Comparison of ENCODE assay signal across 20 cellular contexts in the genomic region with DNA sequence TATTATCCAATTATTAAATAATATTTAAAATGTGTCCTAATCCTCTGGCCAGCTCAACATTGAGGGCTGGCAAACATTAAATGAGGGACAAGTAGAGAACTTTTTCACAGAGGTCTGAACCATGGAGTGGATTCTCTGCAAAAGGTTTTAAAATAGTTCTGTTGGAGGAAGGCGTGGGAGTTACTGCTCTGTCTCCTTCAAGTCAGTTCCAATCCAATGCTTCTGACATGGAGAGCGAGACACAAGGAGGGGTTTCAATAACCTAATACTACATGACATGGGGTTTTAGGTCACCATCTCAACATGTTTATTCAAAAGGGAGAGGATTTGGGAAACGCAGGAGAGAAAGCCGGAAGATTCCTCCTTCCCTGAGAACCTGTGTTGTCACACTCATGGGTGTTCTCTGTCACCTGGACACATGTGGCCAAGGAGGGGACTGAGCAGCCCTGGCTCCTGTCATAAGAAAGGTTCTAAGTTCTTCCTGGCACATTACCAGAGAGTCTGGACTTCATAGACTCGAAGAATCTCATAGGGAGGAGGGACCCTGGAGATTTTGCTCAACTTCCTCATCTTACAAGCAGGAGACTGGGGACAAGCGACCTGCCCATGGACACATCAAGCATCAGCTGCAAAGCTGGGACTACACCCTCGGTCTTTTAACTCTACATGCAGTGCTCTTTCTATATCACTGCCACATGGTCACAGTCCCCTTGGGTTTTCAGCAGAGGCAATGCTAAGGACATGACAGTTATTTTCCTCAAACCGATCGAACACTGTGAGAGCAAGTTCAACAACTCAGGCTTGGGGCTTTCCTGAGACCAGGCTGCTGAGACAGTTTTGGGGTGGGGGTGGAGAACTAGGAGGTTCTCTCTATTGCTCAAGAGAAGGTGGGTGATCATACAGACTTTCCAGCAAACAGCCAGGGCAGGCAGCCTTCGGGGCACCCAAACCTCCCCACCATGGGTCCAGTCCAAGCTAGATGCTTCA. TPM values are rescaled to one million over a fixed set of nuclear protein-coding genes. Genes with fewer than 3 reads are reported as not detected.
DNase-seq lines count a peak whose midpoint lies in the region; ATAC-seq lines count a peak whose summit lies in the region.
"Had no signal": no experiment of that assay in that cellular context is flagged by ENCODE, and none has a peak within 500 bp of the region (broad histone marks: within the 10 kb centered on the region; RNA-seq: fewer than 3 reads in every experiment).

No MANE protein-coding gene starts in this region.

- DNase-seq in activated naive CD8-positive, alpha-beta T cell treated with anti-CD3 and anti-CD28 coated beads, Interleukin-2, amount 50 U/mL, for 24 hours: no peak
- no peak for DNase-seq in activated naive CD8-positive, alpha-beta T cell treated with anti-CD3 and anti-CD28 coated beads for 36 hours
- peak; percentile 26 for DNase-seq in MV-4-11 (lab: John Stamatoyannopoulos, UW)
- no peak for DNase-seq in HuH-7.5 (ENCODE audit: low spot score)
- DNase-seq: activated CD4-positive, CD25-positive, alpha-beta regulatory T cell treated with anti-CD3 and anti-CD28 coated beads, Interleukin-2, amount 50 U/mL, for 72 hours; activated gamma-delta T cell treated with Interleukin-2 at 50 U/mL for 16 hours; CD8-positive, alpha-beta T cell; cortex of kidney; GDM1; glutamatergic neuron; mesenchymal stem cell; NCI-H146; NCI-H2171 treated with DMSO at 0.1 percent for 48 hours; NCI-H69; stimulated activated CD8-positive, alpha-beta memory T cell treated with anti-CD3 and anti-CD28 coated beads, Interleukin-4, amount 100 ng/mL, for 48 hours had no signal

- no peaks in the 10 kb centered on the region for H3K36me3 Mint-ChIP-seq in activated naive CD8-positive, alpha-beta T cell treated with anti-CD3 and anti-CD28 coated beads, Interleukin-2, amount 50 U/mL, for 24 hours (ENCODE audit: low read depth)
- peaks cover 2% of the 10 kb centered on the region for H3K36me3 Mint-ChIP-seq in activated naive CD8-positive, alpha-beta T cell treated with anti-CD3 and anti-CD28 coated beads for 36 hours
- no peaks in the 10 kb centered on the region for H3K36me3 Mint-ChIP-seq in activated T-helper 17 cell treated with anti-CD3 and anti-CD28 coated beads, Interleukin-2, amount 50 U/mL, for 72 hours (ENCODE audit: low read depth)
- no peaks in the 10 kb centered on the region for H3K36me3 Mint-ChIP-seq in stimulated activated naive CD8-positive, alpha-beta T cell treated with anti-CD3 and anti-CD28 coated beads, Interleukin-15, Interleukin-2, amounts not matched to agents 100 ng/mL and 50 ng/mL, for 24 hours (ENCODE audit: low read depth)
- H3K36me3 Mint-ChIP-seq: CD8-positive, alpha-beta T cell had no signal

- H3K27me3 Mint-ChIP-seq in activated naive CD8-positive, alpha-beta T cell treated with anti-CD3 and anti-CD28 coated beads, Interleukin-2, amount 50 U/mL, for 24 hours: peaks cover 8% of the 10 kb centered on the region
- peaks cover 65% of the 10 kb centered on the region for H3K27me3 Mint-ChIP-seq in activated naive CD8-positive, alpha-beta T cell treated with anti-CD3 and anti-CD28 coated beads for 36 hours
- H3K27me3 Mint-ChIP-seq in activated T-helper 17 cell treated with anti-CD3 and anti-CD28 coated beads, Interleukin-2, amount 50 U/mL, for 72 hours: no peaks in the 10 kb centered on the region
- peaks cover 23% of the 10 kb centered on the region for H3K27me3 Mint-ChIP-seq in stimulated activated naive CD8-positive, alpha-beta T cell treated with anti-CD3 and anti-CD28 coated beads, Interleukin-15, Interleukin-2, amounts not matched to agents 100 ng/mL and 50 ng/mL, for 24 hours

- no peaks in the 10 kb centered on the region for H3K9me3 Mint-ChIP-seq in activated naive CD8-positive, alpha-beta T cell treated with anti-CD3 and anti-CD28 coated beads, Interleukin-2, amount 50 U/mL, for 24 hours
- H3K9me3 Mint-ChIP-seq in activated naive CD8-positive, alpha-beta T cell treated with anti-CD3 and anti-CD28 coated beads for 36 hours: no peaks in the 10 kb centered on the region
- no peaks in the 10 kb centered on the region for H3K9me3 Mint-ChIP-seq in activated T-helper 17 cell treated with anti-CD3 and anti-CD28 coated beads, Interleukin-2, amount 50 U/mL, for 72 hours
- H3K9me3 Mint-ChIP-seq in stimulated activated naive CD8-positive, alpha-beta T cell treated with anti-CD3 and anti-CD28 coated beads, Interleukin-15, Interleukin-2, amounts not matched to agents 100 ng/mL and 50 ng/mL, for 24 hours: no peaks in the 10 kb centered on the region
- H3K9me3 Mint-ChIP-seq: CD8-positive, alpha-beta T cell had no signal

- peak overlapping the region; percentile 52 for H3K27ac Mint-ChIP-seq in activated naive CD8-positive, alpha-beta T cell treated with anti-CD3 and anti-CD28 coated beads, Interleukin-2, amount 50 U/mL, for 24 hours
- H3K27ac Mint-ChIP-seq in activated naive CD8-positive, alpha-beta T cell treated with anti-CD3 and anti-CD28 coated beads for 36 hours: no peak overlapping the region
- no peak overlapping the region for H3K27ac Mint-ChIP-seq in activated T-helper 17 cell treated with anti-CD3 and anti-CD28 coated beads, Interleukin-2, amount 50 U/mL, for 72 hours
- H3K27ac Mint-ChIP-seq in stimulated activated naive CD8-positive, alpha-beta T cell treated with anti-CD3 and anti-CD28 coated beads, Interleukin-15, Interleukin-2, amounts not matched to agents 100 ng/mL and 50 ng/mL, for 24 hours: peak overlapping the region; percentile 42
- H3K27ac Mint-ChIP-seq: CD8-positive, alpha-beta T cell had no signal

- peak; percentile 53 for ATAC-seq in activated naive CD8-positive, alpha-beta T cell treated with anti-CD3 and anti-CD28 coated beads, Interleukin-2, amount 50 U/mL, for 24 hours
- no peak for ATAC-seq in activated T-helper 17 cell treated with anti-CD3 and anti-CD28 coated beads, Interleukin-2, amount 50 U/mL, for 72 hours (replicated peaks)
- ATAC-seq in GM18511 (IDR thresholded peaks at IDR 0.05; ENCODE audit: unreplicated experiment) (no peak), HG03457 (IDR thresholded peaks at IDR 0.05; ENCODE audit: unreplicated experiment) (no peak)
- ATAC-seq: CD8-positive, alpha-beta T cell; HCT116 had no signal

- peaks cover 28% of the 10 kb centered on the region for H3K4me1 Mint-ChIP-seq in activated naive CD8-positive, alpha-beta T cell treated with anti-CD3 and anti-CD28 coated beads, Interleukin-2, amount 50 U/mL, for 24 hours
- peaks cover 31% of the 10 kb centered on the region for H3K4me1 Mint-ChIP-seq in activated naive CD8-positive, alpha-beta T cell treated with anti-CD3 and anti-CD28 coated beads for 36 hours
- peaks cover 32% of the 10 kb centered on the region for H3K4me1 Mint-ChIP-seq in activated T-helper 17 cell treated with anti-CD3 and anti-CD28 coated beads, Interleukin-2, amount 50 U/mL, for 72 hours
- H3K4me1 Mint-ChIP-seq in stimulated activated naive CD8-positive, alpha-beta T cell treated with anti-CD3 and anti-CD28 coated beads, Interleukin-15, Interleukin-2, amounts not matched to agents 100 ng/mL and 50 ng/mL, for 24 hours (ENCODE audit: low read depth): peaks cover 41% of the 10 kb centered on the region

- H3K4me3 Mint-ChIP-seq in activated naive CD8-positive, alpha-beta T cell treated with anti-CD3 and anti-CD28 coated beads, Interleukin-2, amount 50 U/mL, for 24 hours: no peak overlapping the region
- no peak overlapping the region for H3K4me3 Mint-ChIP-seq in activated naive CD8-positive, alpha-beta T cell treated with anti-CD3 and anti-CD28 coated beads for 36 hours
- H3K4me3 Mint-ChIP-seq in activated T-helper 17 cell treated with anti-CD3 and anti-CD28 coated beads, Interleukin-2, amount 50 U/mL, for 72 hours: peak overlapping the region; percentile 27
- H3K4me3 Mint-ChIP-seq in stimulated activated naive CD8-positive, alpha-beta T cell treated with anti-CD3 and anti-CD28 coated beads, Interleukin-15, Interleukin-2, amounts not matched to agents 100 ng/mL and 50 ng/mL, for 24 hours: no peak overlapping the region
- H3K4me3 Mint-ChIP-seq: CD8-positive, alpha-beta T cell had no signal

RNA-seq across cellular contexts. Expression of gene PRDM1, which starts 38.6 kb away (rescaled TPM):
- total RNA-seq in activated naive CD8-positive, alpha-beta T cell treated with anti-CD3 and anti-CD28 coated beads for 36 hours: 10 to 100 TPM; 13.1 to 13.4 TPM
- 100 to 1,000 TPM; 138 to 149 TPM for total RNA-seq in activated T-helper 17 cell treated with anti-CD3 and anti-CD28 coated beads, Interleukin-2, amount 50 U/mL, for 72 hours

Comparison
In these comparisons a context has a peak if more than half of its experiments do, and no peak if none do; other contexts are left out.
1. H3K27ac Mint-ChIP-seq: peak in activated naive CD8-positive, alpha-beta T cell treated with anti-CD3 and anti-CD28 coated beads, Interleukin-2, amount 50 U/mL, for 24 hours (single experiment) and stimulated activated naive CD8-positive, alpha-beta T cell treated with anti-CD3 and anti-CD28 coated beads, Interleukin-15, Interleukin-2, amounts not matched to agents 100 ng/mL and 50 ng/mL, for 24 hours (single experiment); none in activated naive CD8-positive, alpha-beta T cell treated with anti-CD3 and anti-CD28 coated beads for 36 hours (single experiment) and activated T-helper 17 cell treated with anti-CD3 and anti-CD28 coated beads, Interleukin-2, amount 50 U/mL, for 72 hours (single experiment).
2. RNA of gene PRDM1, which starts 38.6 kb away (total RNA-seq): 138 to 149 TPM in activated T-helper 17 cell treated with anti-CD3 and anti-CD28 coated beads, Interleukin-2, amount 50 U/mL, for 72 hours; 13.1 to 13.4 TPM in activated naive CD8-positive, alpha-beta T cell treated with anti-CD3 and anti-CD28 coated beads for 36 hours; every median in the first group is over 4 times any median in the second.